In genomic region chr9:4742246-4742645, GRCh38 we compare ENCODE assay signal across 9 cellular contexts. TPM values are rescaled to one million over a fixed set of nuclear protein-coding genes. Genes with fewer than 3 reads are reported as not detected.
DNase-seq lines count a peak whose midpoint lies in the region; ATAC-seq and TF ChIP-seq lines count a peak whose summit lies in the region.
"Had no signal": no experiment of that assay in that cellular context is flagged by ENCODE, and none has a peak within 500 bp of the region (broad histone marks: within the 10 kb centered on the region; RNA-seq: fewer than 3 reads in every experiment).

No MANE protein-coding gene starts in this region.

- H3K27ac ChIP-seq in CD4-positive, CD25-positive, alpha-beta regulatory T cell (ENCODE audit: insufficient read depth, low read length, poor library complexity, severe bottlenecking) = peak overlapping the region; percentile 74
- peak overlapping the region in 57 of 59 donors; percentile 9 to 96 (median 90) for H3K27ac ChIP-seq in dorsolateral prefrontal cortex

- no peaks in the 10 kb centered on the region for H3K36me3 ChIP-seq in CD4-positive, CD25-positive, alpha-beta regulatory T cell (ENCODE audit: control insufficient read depth, insufficient read depth, low read length)

- DNase-seq in CD4-positive, CD25-positive, alpha-beta regulatory T cell = no peak
- DNase-seq in M059J (ENCODE audit: low read depth) (peak; percentile 35), dorsolateral prefrontal cortex (no peak), nephron progenitor cell (no peak), head of caudate nucleus (no peak), AML-193 (lab: John Stamatoyannopoulos, UW) (no peak), NCI-H2227 (lab: John Stamatoyannopoulos, UW; ENCODE audit: unreplicated experiment) (no peak)
- DNase-seq: NCI-H446 treated with DMSO at 0.1 percent for 48 hours had no signal

- peak overlapping the region; percentile 26 for H3K4me3 ChIP-seq in CD4-positive, CD25-positive, alpha-beta regulatory T cell (ENCODE audit: low read depth, low read length)
- H3K4me3 ChIP-seq in dorsolateral prefrontal cortex = peak overlapping the region in 56 of 59 donors; percentile 64 to 99 (median 91)

- H3K9me3 ChIP-seq in CD4-positive, CD25-positive, alpha-beta regulatory T cell (ENCODE audit: control insufficient read depth in 2 of 2, low read length in 2 of 2) = no peaks in the 10 kb centered on the region

- H3K4me1 Mint-ChIP-seq in CD4-positive, CD25-positive, alpha-beta regulatory T cell = peaks cover 7 to 37% (median 23%) of the 10 kb centered on the region in 4 donors
- peaks cover 28% of the 10 kb centered on the region for H3K4me1 Mint-ChIP-seq in nephron progenitor cell

- peaks cover 40% of the 10 kb centered on the region for H3K4me1 ChIP-seq in CD4-positive, CD25-positive, alpha-beta regulatory T cell (ENCODE audit: control insufficient read depth, insufficient read depth, low read length, poor library complexity, severe bottlenecking)

- ATAC-seq in CD4-positive, CD25-positive, alpha-beta regulatory T cell (ENCODE audit: low read depth in 2 of 2) = no peak
- no peak for ATAC-seq in HG03025 (IDR thresholded peaks at IDR 0.05; ENCODE audit: low FRiP score, unreplicated experiment)

- intact Hi-C loops in dorsolateral prefrontal cortex (cut with DNase I) (loop anchor here (5.0 kb wide), 3 partner anchors 60 to 240 kb away; partner anchors contain the start of gene PLPP6 (in 1 of the 2)), head of caudate nucleus (cut with DNase I) (loop anchor here (5.0 kb wide), 1 partner anchor 240 kb away; no protein-coding TSS in a partner anchor)

- H3K27me3 ChIP-seq in CD4-positive, CD25-positive, alpha-beta regulatory T cell (ENCODE audit: control insufficient read depth, insufficient read depth, low read length) = no peaks in the 10 kb centered on the region
- no peaks in the 10 kb centered on the region for H3K27me3 ChIP-seq in dorsolateral prefrontal cortex

- H3K4me3 Mint-ChIP-seq in CD4-positive, CD25-positive, alpha-beta regulatory T cell = peak overlapping the region; percentile 55 to 99 (median 92)
- peak overlapping the region; percentile 93 for H3K4me3 Mint-ChIP-seq in nephron progenitor cell

- no peaks in the 10 kb centered on the region for H3K9me3 Mint-ChIP-seq in CD4-positive, CD25-positive, alpha-beta regulatory T cell
- H3K9me3 Mint-ChIP-seq in nephron progenitor cell = no peaks in the 10 kb centered on the region

- TF ChIP-seq CTCF in dorsolateral prefrontal cortex (IDR thresholded peaks at IDR 0.05 in 54 of 56, conservative IDR thresholded peaks at IDR 0.05 in 2 of 56; ENCODE audit: low read depth in 1 of 56, partially characterized antibody in 56 of 56) (no peak), nephron progenitor cell (IDR thresholded peaks at IDR 0.05) (no peak)

- no peaks in the 10 kb centered on the region for H3K27me3 Mint-ChIP-seq in CD4-positive, CD25-positive, alpha-beta regulatory T cell
- H3K27me3 Mint-ChIP-seq in nephron progenitor cell (ENCODE audit: low read depth, poor library complexity) = peaks cover 2% of the 10 kb centered on the region

- no peaks in the 10 kb centered on the region for H3K36me3 Mint-ChIP-seq in CD4-positive, CD25-positive, alpha-beta regulatory T cell
- H3K36me3 Mint-ChIP-seq in nephron progenitor cell (ENCODE audit: low read depth) = peaks cover 9% of the 10 kb centered on the region

- H3K27ac Mint-ChIP-seq in CD4-positive, CD25-positive, alpha-beta regulatory T cell = peak overlapping the region; percentile 81 to 98 (median 95)
- H3K27ac Mint-ChIP-seq in nephron progenitor cell = no peak overlapping the region

RNA-seq across cellular contexts. Expression of gene AK3, which starts 1.2 kb away (rescaled TPM):
- total RNA-seq in CD4-positive, CD25-positive, alpha-beta regulatory T cell = 21.7 TPM
- 10 to 100 TPM; 38.0 to 47.3 (median 42.5) TPM for polyA plus RNA-seq in CD4-positive, CD25-positive, alpha-beta regulatory T cell
- total RNA-seq in M059J (2014; rRNA removed; shearing (Covaris generic)) = 48.9 and 55.6 TPM in 2 replicates
- total RNA-seq in dorsolateral prefrontal cortex = 10 to 100 TPM; 30.5 to 87.1 (median 48.8) TPM

RNA-seq across cellular contexts. Expression of gene RCL1, which starts 50.5 kb away (rescaled TPM):
- total RNA-seq in CD4-positive, CD25-positive, alpha-beta regulatory T cell = 27.9 TPM
- 10 to 100 TPM; 13.3 to 19.2 (median 14.5) TPM for polyA plus RNA-seq in CD4-positive, CD25-positive, alpha-beta regulatory T cell
- total RNA-seq in M059J (2014; rRNA removed; shearing (Covaris generic)) = 14.7 and 15.4 TPM in 2 replicates
- 10 to 100 TPM; 17.9 to 36.6 (median 25.8) TPM for total RNA-seq in dorsolateral prefrontal cortex
